1 cellular context compared by ENCODE assay signal in genomic region chr3:66500575-66501482, GRCh38.
TF ChIP-seq lines count a peak whose summit lies in the region.

TSS of gene LRIG1 (minus strand) at chr3:66501022. CDS start at chr3:66500407, 615 bp downstream.

TF ChIP-seq in HepG2, 621 proteins besides CTCF, POLR2A, EP300 and RAD21 (continued from another document and continues in another):
- TF ChIP-seq ZBTB49 (CRISPR knock-in tag; IDR thresholded peaks at IDR 0.05; ENCODE audit: borderline replicate concordance) (no peak), NR3C1 (CRISPR knock-in tag; IDR thresholded peaks at IDR 0.05) (no peak), ZNF609 (CRISPR knock-in tag; IDR thresholded peaks at IDR 0.05; ENCODE audit: borderline replicate concordance) (peak; percentile 82; the same call in 1 of the 2 replicates), THAP11 (CRISPR knock-in tag; IDR thresholded peaks at IDR 0.05) (peak; percentile 56), ELF4 (CRISPR knock-in tag; IDR thresholded peaks at IDR 0.05; ENCODE audit: borderline replicate concordance) (no peak), ZNF260 (CRISPR knock-in tag; IDR thresholded peaks at IDR 0.05; ENCODE audit: borderline replicate concordance, low read depth) (no peak), KAT8 (CRISPR knock-in tag; IDR thresholded peaks at IDR 0.05) (no peak), ZNF652 (CRISPR knock-in tag; IDR thresholded peaks at IDR 0.05; ENCODE audit: borderline replicate concordance, low read depth) (peak; percentile 55; the same call in 1 of the 2 replicates), THAP9 (CRISPR knock-in tag; IDR thresholded peaks at IDR 0.05; ENCODE audit: borderline replicate concordance) (no peak), NFYC (CRISPR knock-in tag; IDR thresholded peaks at IDR 0.05) (peak; percentile 88), IRF9 (CRISPR knock-in tag; IDR thresholded peaks at IDR 0.05; ENCODE audit: borderline replicate concordance) (no peak), RBFOX2 (IDR thresholded peaks at IDR 0.05; ENCODE audit: low read depth, low read length) (peak; percentile 79), CENPBD1 (CRISPR knock-in tag; IDR thresholded peaks at IDR 0.05; ENCODE audit: borderline replicate concordance, low read depth) (no peak; the same call in 1 of the 2 replicates), MIXL1 (CRISPR knock-in tag; IDR thresholded peaks at IDR 0.05) (no peak), ZSCAN22 (CRISPR knock-in tag; IDR thresholded peaks at IDR 0.05) (no peak), SUZ12 (IDR thresholded peaks at IDR 0.05; ENCODE audit: low read depth, low read length) (no peak), MNT (IDR thresholded peaks at IDR 0.05) (0 out of 2 replicates have a peak, but pooled peaks have one; percentile 21), POGZ (CRISPR knock-in tag; IDR thresholded peaks at IDR 0.05) (peak; percentile 75; the same call in 1 of the 2 replicates), ZNF562 (CRISPR knock-in tag; IDR thresholded peaks at IDR 0.05; ENCODE audit: borderline replicate concordance) (no peak), ZSCAN20 (CRISPR knock-in tag; IDR thresholded peaks at IDR 0.05; ENCODE audit: borderline replicate concordance) (no peak), PHF5A (CRISPR knock-in tag; IDR thresholded peaks at IDR 0.05; ENCODE audit: low read depth, unreplicated experiment) (no peak), CERS6 (CRISPR knock-in tag; IDR thresholded peaks at IDR 0.05) (no peak), PRPF4 (IDR thresholded peaks at IDR 0.05; ENCODE audit: low read depth, low read length, poor library complexity, severe bottlenecking) (no peak), MXD3 (CRISPR knock-in tag; IDR thresholded peaks at IDR 0.05) (0 out of 2 replicates have a peak, but pooled peaks have one; percentile 37), ZNF503 (CRISPR knock-in tag; IDR thresholded peaks at IDR 0.05) (peak; percentile 75; the same call in 1 of the 2 replicates), ELF1 (CRISPR knock-in tag; IDR thresholded peaks at IDR 0.05) (peak; percentile 57), ZBTB38 (CRISPR knock-in tag; IDR thresholded peaks at IDR 0.05) (peak; percentile 35; the same call in 1 of the 2 replicates), ZNF878 (CRISPR knock-in tag; IDR thresholded peaks at IDR 0.05) (peak; percentile 26; the same call in 1 of the 2 replicates), HNRNPH1 (optimal IDR thresholded peaks at IDR 0.05; ENCODE audit: low read depth, low read length) (no peak), JUNB (CRISPR knock-in tag; IDR thresholded peaks at IDR 0.05; ENCODE audit: borderline replicate concordance) (no peak), ZBTB1 (CRISPR knock-in tag; IDR thresholded peaks at IDR 0.05; ENCODE audit: borderline replicate concordance) (no peak)
